ENCODE assay signal across 2 cellular contexts in genomic region chr1:210198840-210199239, GRCh38.
A peak's percentile ranks its signal among the peaks of the same experiment; 100 is the strongest.
TF ChIP-seq lines count a peak whose summit lies in the region.

No MANE protein-coding gene starts in this region.

TF ChIP-seq in HepG2, 621 proteins besides CTCF, POLR2A, EP300 and RAD21:
- TF ChIP-seq ZFYVE20 (CRISPR knock-in tag; IDR thresholded peaks at IDR 0.05; ENCODE audit: borderline replicate concordance, low read depth), result no peak
- no peak for TF ChIP-seq NFATC3 (CRISPR knock-in tag; IDR thresholded peaks at IDR 0.05)
- no peak for TF ChIP-seq HMG20A (CRISPR knock-in tag; IDR thresholded peaks at IDR 0.05; ENCODE audit: borderline replicate concordance)
- peak; percentile 50; the same call in 1 of the 2 replicates for TF ChIP-seq RAD51 (IDR thresholded peaks at IDR 0.05; ENCODE audit: borderline replicate concordance)
- TF ChIP-seq RARA (CRISPR knock-in tag; IDR thresholded peaks at IDR 0.05), result no peak
- no peak for TF ChIP-seq YY1 (IDR thresholded peaks at IDR 0.05; ENCODE audit: insufficient read depth, insufficient replicate concordance, low read depth, low read length)
- TF ChIP-seq BCLAF1 (IDR thresholded peaks at IDR 0.05), result no peak

TF ChIP-seq in K562, 482 proteins besides CTCF, POLR2A, EP300 and RAD21:
- TF ChIP-seq SUPT5H (IDR thresholded peaks at IDR 0.05) (no peak), ATF2 (CRISPR knock-in tag; IDR thresholded peaks at IDR 0.05) (no peak), PML (IDR thresholded peaks at IDR 0.05; ENCODE audit: low read length) (no peak), TFE3 (CRISPR knock-in tag; IDR thresholded peaks at IDR 0.05) (peak; percentile 57), HEY1 (CRISPR knock-in tag; IDR thresholded peaks at IDR 0.05; ENCODE audit: borderline replicate concordance) (no peak), SMAD4 (CRISPR knock-in tag; conservative IDR thresholded peaks at IDR 0.05) (no peak), GATAD2A (IDR thresholded peaks at IDR 0.05) (no peak), NFXL1 (CRISPR knock-in tag; IDR thresholded peaks at IDR 0.05) (no peak)
